15 cellular contexts compared by ENCODE assay signal in genomic region chr14:99780690-99781089, GRCh38. TPM values are rescaled to one million over a fixed set of nuclear protein-coding genes. Genes with fewer than 3 reads are reported as not detected.
"Had no signal": no experiment of that assay in that cellular context is flagged by ENCODE, and none has a peak within 500 bp of the region (broad histone marks: within the 10 kb centered on the region; RNA-seq: fewer than 3 reads in every experiment).

No MANE protein-coding gene starts in this region.

- H3K4me1 ChIP-seq: parathyroid adenoma, testis had no signal

- H3K9me3 ChIP-seq: testis had no signal

- H3K79me2 ChIP-seq: hepatocyte, parathyroid adenoma had no signal

- ATAC-seq: activated CD4-positive, alpha-beta T cell treated with anti-CD3 and anti-CD28 coated beads for 36 hours; activated CD8-positive, alpha-beta T cell treated with anti-CD3 and anti-CD28 coated beads, Interleukin-2, amount 10 ng/mL, durations not matched to agents 7 days and 5 days; naive thymus-derived CD4-positive, alpha-beta T cell had no signal

- H3K27me3 ChIP-seq: testis had no signal

- H3K27ac ChIP-seq: hepatocyte, parathyroid adenoma, testis, VCaP had no signal

- H3K9ac ChIP-seq: parathyroid adenoma had no signal

- H2AFZ ChIP-seq: hepatocyte, parathyroid adenoma had no signal

- DNase-seq: activated CD4-positive, alpha-beta T cell treated with anti-CD3 and anti-CD28 coated beads for 36 hours; activated CD8-positive, alpha-beta T cell treated with anti-CD3 and anti-CD28 coated beads, Interleukin-2, amount 10 ng/mL, durations not matched to agents 7 days and 5 days; activated naive CD4-positive, alpha-beta T cell treated with anti-CD3 and anti-CD28 coated beads for 36 hours; central memory CD4-positive, alpha-beta T cell; cortex of kidney; effector CD8-positive, alpha-beta T cell; kidney glomerular epithelial cell; naive thymus-derived CD4-positive, alpha-beta T cell; stimulated activated CD4-positive, alpha-beta T cell treated with anti-CD3 and anti-CD28 coated beads, Interleukin-15, amount 100 ng/mL, for 24 hours; stimulated activated CD4-positive, alpha-beta T cell treated with anti-CD3 and anti-CD28 coated beads, Interleukin-4, amount 100 ng/mL, for 24 hours; testis had no signal

- H3K4me3 ChIP-seq: hepatocyte, lung, testis had no signal

- H3K4me2 ChIP-seq: hepatocyte had no signal

RNA-seq across cellular contexts. Expression of gene EML1, which starts 12.5 kb away (rescaled TPM):
- total RNA-seq: activated CD8-positive, alpha-beta T cell treated with anti-CD3 and anti-CD28 coated beads, Interleukin-2, amount 10 ng/mL, durations not matched to agents 7 days and 5 days; naive thymus-derived CD4-positive, alpha-beta T cell had no signal
- polyA plus RNA-seq: naive thymus-derived CD4-positive, alpha-beta T cell had no signal
